In the genomic region with DNA sequence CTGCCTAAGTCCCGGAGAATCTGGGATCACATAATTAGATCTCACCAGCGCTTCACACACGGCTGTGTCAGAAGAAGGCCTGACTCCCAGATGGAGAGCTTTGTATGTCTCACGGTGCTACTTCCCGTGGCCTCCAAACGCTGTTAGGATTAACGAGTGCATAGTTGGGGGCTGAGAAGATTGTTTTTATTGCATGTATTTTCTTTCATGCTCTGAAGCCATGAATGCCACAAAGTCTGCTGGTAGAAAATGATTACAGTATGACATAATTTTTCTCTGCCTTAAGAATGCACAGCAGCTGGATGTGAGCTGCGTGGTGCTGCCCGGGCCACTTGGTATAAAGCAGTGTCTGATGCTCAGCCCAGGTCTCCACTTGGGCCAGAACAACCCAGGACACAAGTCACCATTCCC, we compare ENCODE assay signal across 10 cellular contexts.
DNase-seq lines count a peak whose midpoint lies in the region; ATAC-seq and TF ChIP-seq lines count a peak whose summit lies in the region.
"Had no signal": no experiment of that assay in that cellular context is flagged by ENCODE, and none has a peak within 500 bp of the region (broad histone marks: within the 10 kb centered on the region; RNA-seq: fewer than 3 reads in every experiment).

No MANE protein-coding gene starts in this region.

- in situ Hi-C loops in astrocyte of the cerebellum (cut with HindIII; ENCODE audit: low sequenced_read_pairs) = no loop called here

- TF ChIP-seq CTCF in HFF-Myc (IDR thresholded peaks at IDR 0.05; ENCODE audit: low read depth, low read length, missing control alignments) (no peak), astrocyte of the cerebellum (IDR thresholded peaks at IDR 0.05; ENCODE audit: low read depth, low read length, missing control alignments) (no peak)

- H3K27ac ChIP-seq in temporal lobe (ENCODE audit: low read depth, low read length) = peak overlapping the region; percentile 44
- H3K27ac ChIP-seq: right atrium auricular region had no signal

- ATAC-seq in GM18907 (IDR thresholded peaks at IDR 0.05; ENCODE audit: unreplicated experiment) = no peak
- ATAC-seq in activated T-cell treated with anti-CD3 and anti-CD28 coated beads, Interleukin-2, amount 50 U/mL, for 4 hours = no peak
- no peak for ATAC-seq in HG03439 (IDR thresholded peaks at IDR 0.05; ENCODE audit: unreplicated experiment)

- no peaks in the 10 kb centered on the region for H3K4me1 Mint-ChIP-seq in activated T-cell treated with anti-CD3 and anti-CD28 coated beads, Interleukin-2, amount 50 U/mL, for 4 hours (ENCODE audit: low read depth)
- H3K4me1 Mint-ChIP-seq: stimulated activated effector memory CD8-positive, alpha-beta T cell treated with anti-CD3 and anti-CD28 coated beads, Interleukin-12 subunit alpha, Interleukin-12 subunit beta, amount 100 ng/mL, for 72 hours had no signal

- H3K9me3 Mint-ChIP-seq in activated T-cell treated with anti-CD3 and anti-CD28 coated beads, Interleukin-2, amount 50 U/mL, for 4 hours = peaks cover 20% of the 10 kb centered on the region

- H3K27me3 Mint-ChIP-seq in activated T-cell treated with anti-CD3 and anti-CD28 coated beads, Interleukin-2, amount 50 U/mL, for 4 hours (ENCODE audit: low read depth) = no peaks in the 10 kb centered on the region

- DNase-seq in HFF-Myc (ENCODE audit: extremely low read depth, low read depth) (peak; percentile 88), astrocyte of the cerebellum (ENCODE audit: low read depth) (peak; percentile 95), kidney glomerular epithelial cell (lab: John Stamatoyannopoulos, UW) (peak; percentile 84), RPMI8226 (no peak)
- no peak for DNase-seq in activated T-cell treated with anti-CD3 and anti-CD28 coated beads, Interleukin-2, amount 50 U/mL, for 4 hours

- no peak overlapping the region for H3K4me3 ChIP-seq in HFF-Myc (replicated peaks; ENCODE audit: low read depth, low read length)
- no peak overlapping the region for H3K4me3 ChIP-seq in astrocyte of the cerebellum (ENCODE audit: low read depth, low read length)
- H3K4me3 ChIP-seq: right atrium auricular region had no signal

- H3K4me3 Mint-ChIP-seq in activated T-cell treated with anti-CD3 and anti-CD28 coated beads, Interleukin-2, amount 50 U/mL, for 4 hours = no peak overlapping the region
- H3K4me3 Mint-ChIP-seq: stimulated activated effector memory CD8-positive, alpha-beta T cell treated with anti-CD3 and anti-CD28 coated beads, Interleukin-12 subunit alpha, Interleukin-12 subunit beta, amount 100 ng/mL, for 72 hours had no signal

- peaks cover 7% of the 10 kb centered on the region for H3K36me3 Mint-ChIP-seq in activated T-cell treated with anti-CD3 and anti-CD28 coated beads, Interleukin-2, amount 50 U/mL, for 4 hours (ENCODE audit: insufficient read depth)
- H3K36me3 Mint-ChIP-seq: stimulated activated effector memory CD8-positive, alpha-beta T cell treated with anti-CD3 and anti-CD28 coated beads, Interleukin-12 subunit alpha, Interleukin-12 subunit beta, amount 100 ng/mL, for 72 hours had no signal

Comparison
In these comparisons a context has a peak if more than half of its experiments do, and no peak if none do; other contexts are left out.
1. DNase-seq: peak in HFF-Myc (single experiment), astrocyte of the cerebellum (single experiment) and kidney glomerular epithelial cell (single experiment); none in activated T-cell treated with anti-CD3 and anti-CD28 coated beads, Interleukin-2, amount 50 U/mL, for 4 hours (single experiment) and RPMI8226 (single experiment).